11 cellular contexts compared by ENCODE assay signal in the genomic region with DNA sequence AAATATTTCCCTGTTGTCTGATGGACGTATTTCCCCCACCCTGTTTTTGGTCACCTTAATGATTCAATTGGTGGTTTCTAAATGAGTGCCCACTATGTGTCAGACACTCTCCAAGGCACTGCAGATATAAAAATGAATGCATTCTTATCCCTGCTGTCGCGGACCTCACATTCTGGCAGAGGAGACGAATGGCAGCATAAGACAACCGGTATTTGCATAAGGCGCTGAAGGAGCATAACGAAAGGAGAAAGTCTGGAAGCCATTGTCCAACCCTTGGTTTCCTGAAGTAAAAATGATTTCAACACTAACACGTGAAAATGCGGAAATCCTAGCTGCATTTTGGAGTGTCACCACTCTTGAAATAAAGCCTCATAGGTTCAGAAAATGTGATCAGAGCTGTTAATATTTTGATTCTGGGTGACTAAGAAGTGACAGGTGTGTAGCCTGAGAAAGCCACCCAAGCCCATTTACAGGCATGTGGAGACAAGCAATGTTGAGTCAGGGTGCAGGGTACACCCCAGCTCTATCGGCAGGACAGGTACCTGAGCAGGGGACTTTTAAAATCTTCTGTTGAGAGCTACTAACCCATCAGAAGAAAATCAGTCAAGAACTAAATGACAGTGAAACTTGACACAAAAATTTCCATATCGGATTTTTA. TPM values are rescaled to one million over a fixed set of nuclear protein-coding genes. Genes with fewer than 3 reads are reported as not detected.
DNase-seq lines count a peak whose midpoint lies in the region; ATAC-seq and TF ChIP-seq lines count a peak whose summit lies in the region.
"Had no signal": no experiment of that assay in that cellular context is flagged by ENCODE, and none has a peak within 500 bp of the region (broad histone marks: within the 10 kb centered on the region; RNA-seq: fewer than 3 reads in every experiment).

No MANE protein-coding gene starts in this region.

- POLR2A ChIA-PET in activated B cell treated with CpG ODN at 0.5 μM for 24 hours (lab: Charles Lee): interaction anchor here (0.7 to 6.9 kb wide), 9 partner anchors 11 to 433 kb away, joined by 3 to 113 read pairs (median 3); a partner anchor contains a TSS

- H3K27me3 Mint-ChIP-seq in activated naive CD8-positive, alpha-beta T cell treated with anti-CD3 and anti-CD28 coated beads, Interleukin-2, amount 50 U/mL, for 24 hours: peaks cover 3% of the 10 kb centered on the region
- H3K27me3 Mint-ChIP-seq in activated naive CD8-positive, alpha-beta T cell treated with anti-CD3 and anti-CD28 coated beads for 36 hours: no peaks in the 10 kb centered on the region
- H3K27me3 Mint-ChIP-seq in activated B cell treated with CpG ODN at 0.5 μM for 24 hours: no peaks in the 10 kb centered on the region

- no peaks in the 10 kb centered on the region for H3K36me3 ChIP-seq in subcutaneous abdominal adipose tissue (ENCODE audit: control insufficient read depth in 5 of 5, insufficient read depth in 5 of 5, low read length in 5 of 5)
- H3K36me3 ChIP-seq: stomach had no signal

- H3K36me3 Mint-ChIP-seq in activated naive CD8-positive, alpha-beta T cell treated with anti-CD3 and anti-CD28 coated beads, Interleukin-2, amount 50 U/mL, for 24 hours (ENCODE audit: low read depth): peaks cover 2% of the 10 kb centered on the region
- H3K36me3 Mint-ChIP-seq in activated naive CD8-positive, alpha-beta T cell treated with anti-CD3 and anti-CD28 coated beads for 36 hours: peaks cover 9% of the 10 kb centered on the region
- no peaks in the 10 kb centered on the region for H3K36me3 Mint-ChIP-seq in activated B cell treated with CpG ODN at 0.5 μM for 24 hours (ENCODE audit: low read depth)

- H3K4me1 Mint-ChIP-seq in activated naive CD8-positive, alpha-beta T cell treated with anti-CD3 and anti-CD28 coated beads, Interleukin-2, amount 50 U/mL, for 24 hours: peaks cover 50% of the 10 kb centered on the region
- H3K4me1 Mint-ChIP-seq in activated naive CD8-positive, alpha-beta T cell treated with anti-CD3 and anti-CD28 coated beads for 36 hours: peaks cover 13% of the 10 kb centered on the region
- H3K4me1 Mint-ChIP-seq in activated B cell treated with CpG ODN at 0.5 μM for 24 hours: peaks cover 76% of the 10 kb centered on the region

- DNase-seq in activated naive CD8-positive, alpha-beta T cell treated with anti-CD3 and anti-CD28 coated beads, Interleukin-2, amount 50 U/mL, for 24 hours: no peak
- no peak for DNase-seq in activated naive CD8-positive, alpha-beta T cell treated with anti-CD3 and anti-CD28 coated beads for 36 hours
- DNase-seq in activated B cell treated with CpG ODN at 0.5 μM for 24 hours (no peak), mesenteric fat pad (ENCODE audit: low spot score) (no peak), NCI-H2107 treated with DMSO at 0.1 percent for 48 hours (lab: John Stamatoyannopoulos, UW; ENCODE audit: unreplicated experiment) (no peak)
- DNase-seq: NCI-H510A treated with DMSO at 0.1 percent for 48 hours, stomach had no signal

- no peaks in the 10 kb centered on the region for H3K27me3 ChIP-seq in subcutaneous abdominal adipose tissue (ENCODE audit: control insufficient read depth in 5 of 5, insufficient read depth in 4 of 5, low read length in 5 of 5)
- H3K27me3 ChIP-seq: stomach had no signal

- peak overlapping the region; percentile 25 for H3K27ac ChIP-seq in subcutaneous abdominal adipose tissue (ENCODE audit: low read depth, low read length)

- H3K9ac ChIP-seq in subcutaneous abdominal adipose tissue (ENCODE audit: low read length in 5 of 5): peak overlapping the region in 2 of 5 donors; percentile 21 to 47

- peak overlapping the region; percentile 22 for H3K4me3 Mint-ChIP-seq in activated naive CD8-positive, alpha-beta T cell treated with anti-CD3 and anti-CD28 coated beads, Interleukin-2, amount 50 U/mL, for 24 hours
- no peak overlapping the region for H3K4me3 Mint-ChIP-seq in activated naive CD8-positive, alpha-beta T cell treated with anti-CD3 and anti-CD28 coated beads for 36 hours
- peak overlapping the region; percentile 84 for H3K4me3 Mint-ChIP-seq in activated B cell treated with CpG ODN at 0.5 μM for 24 hours

- H3K9me3 Mint-ChIP-seq in activated naive CD8-positive, alpha-beta T cell treated with anti-CD3 and anti-CD28 coated beads, Interleukin-2, amount 50 U/mL, for 24 hours: no peaks in the 10 kb centered on the region
- no peaks in the 10 kb centered on the region for H3K9me3 Mint-ChIP-seq in activated naive CD8-positive, alpha-beta T cell treated with anti-CD3 and anti-CD28 coated beads for 36 hours
- no peaks in the 10 kb centered on the region for H3K9me3 Mint-ChIP-seq in activated B cell treated with CpG ODN at 0.5 μM for 24 hours

- peak; percentile 69 for ATAC-seq in activated naive CD8-positive, alpha-beta T cell treated with anti-CD3 and anti-CD28 coated beads, Interleukin-2, amount 50 U/mL, for 24 hours
- ATAC-seq in HG02588 (IDR thresholded peaks at IDR 0.05; ENCODE audit: unreplicated experiment): peak; percentile 45
- peak; percentile 36 for ATAC-seq in activated B cell treated with CpG ODN at 0.5 μM for 24 hours (ENCODE audit: low read depth)
- no peak for ATAC-seq in HG03565 (IDR thresholded peaks at IDR 0.05; ENCODE audit: unreplicated experiment)

- H3K27ac Mint-ChIP-seq in activated naive CD8-positive, alpha-beta T cell treated with anti-CD3 and anti-CD28 coated beads, Interleukin-2, amount 50 U/mL, for 24 hours: peak overlapping the region; percentile 44
- H3K27ac Mint-ChIP-seq in activated naive CD8-positive, alpha-beta T cell treated with anti-CD3 and anti-CD28 coated beads for 36 hours: no peak overlapping the region
- H3K27ac Mint-ChIP-seq in activated B cell treated with CpG ODN at 0.5 μM for 24 hours: peak overlapping the region; percentile 90

- no peak for TF ChIP-seq CTCF in activated B cell treated with CpG ODN at 0.5 μM for 24 hours (IDR thresholded peaks at IDR 0.05)

- H3K4me1 ChIP-seq in subcutaneous abdominal adipose tissue (ENCODE audit: control insufficient read depth in 5 of 5, insufficient read depth in 5 of 5, low read length in 5 of 5): peaks cover 0 to 36% (median 14%) of the 10 kb centered on the region in 5 donors

- H3K9me3 ChIP-seq in subcutaneous abdominal adipose tissue (ENCODE audit: control insufficient read depth in 5 of 5, low read length in 5 of 5): no peaks in the 10 kb centered on the region
- H3K9me3 ChIP-seq: stomach had no signal

- intact Hi-C loops in activated B cell treated with CpG ODN at 0.5 μM for 24 hours (cut with micrococcal nuclease): loop anchor here (2.0 kb wide), 1 partner anchor 13 kb away; no protein-coding TSS in a partner anchor

- CTCF ChIA-PET in activated B cell treated with CpG ODN at 0.5 μM for 24 hours (lab: Charles Lee): interaction anchor here (1.3 to 8.4 kb wide), 2 partner anchors 11 to 200 kb away, joined by 3 to 90 read pairs; a partner anchor contains a TSS

- H3K4me3 ChIP-seq in subcutaneous abdominal adipose tissue (ENCODE audit: low read depth in 1 of 5, low read length in 5 of 5): peak overlapping the region; percentile 5 to 55 (median 44)
- H3K4me3 ChIP-seq: K562, stomach had no signal

RNA-seq across cellular contexts. Expression of a gene that starts 10.1 kb away (rescaled TPM):
- under 1 TPM; 0.91 to 0.98 TPM for total RNA-seq in activated naive CD8-positive, alpha-beta T cell treated with anti-CD3 and anti-CD28 coated beads for 36 hours
- total RNA-seq in activated B cell treated with CpG ODN at 0.5 μM for 24 hours: 22.4 and 22.7 TPM in 2 replicates
- total RNA-seq in mesenteric fat pad: 65.1 TPM

Comparison
In these comparisons a context has a peak if more than half of its experiments do, and no peak if none do; other contexts are left out.
1. RNA of a gene that starts 10.1 kb away (total RNA-seq): 65.1 TPM in mesenteric fat pad (single experiment) and 22.4 to 22.7 TPM in activated B cell treated with CpG ODN at 0.5 μM for 24 hours; 0.91 to 0.98 TPM in activated naive CD8-positive, alpha-beta T cell treated with anti-CD3 and anti-CD28 coated beads for 36 hours; every median in the first group is over 10 times any median in the second.